ENCODE assay signal across 8 cellular contexts in the genomic region with DNA sequence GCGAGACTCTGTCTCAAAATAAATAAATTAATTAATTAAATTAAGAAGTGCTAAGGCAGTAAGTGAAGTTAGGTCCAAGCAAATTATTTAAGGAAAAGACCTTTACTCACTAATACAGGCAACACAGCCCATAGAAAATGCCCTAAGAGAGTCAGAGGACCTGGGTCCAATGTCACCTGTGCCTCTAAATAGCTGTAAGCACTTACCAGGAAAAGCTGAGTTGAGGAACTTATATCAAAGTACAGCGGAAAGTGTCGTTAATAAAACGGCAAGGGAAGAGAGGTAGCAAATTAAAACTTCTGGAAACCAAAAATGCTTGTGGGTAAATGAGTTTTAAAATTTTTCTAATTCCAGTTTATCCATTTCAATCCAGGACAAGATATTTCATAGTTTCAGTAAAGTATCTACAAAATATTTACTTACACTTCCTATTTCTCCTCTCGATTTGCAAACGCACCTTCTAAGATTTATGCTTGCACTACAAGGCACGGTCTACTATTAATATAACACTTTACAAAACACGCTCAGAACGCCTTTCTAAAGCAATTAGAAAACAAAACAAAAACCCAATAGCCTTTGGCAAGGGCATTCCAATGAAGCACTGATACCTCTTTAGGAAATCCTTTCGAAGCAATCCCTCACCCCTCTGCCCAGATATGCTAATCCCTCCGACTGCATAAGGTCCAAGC. TPM values are rescaled to one million over a fixed set of nuclear protein-coding genes. Genes with fewer than 3 reads are reported as not detected.
DNase-seq lines count a peak whose midpoint lies in the region; ATAC-seq and TF ChIP-seq lines count a peak whose summit lies in the region.

No MANE protein-coding gene starts in this region.

- TF ChIP-seq CTCF in Panc1 (IDR thresholded peaks at IDR 0.05) (no peak), epithelial cell of proximal tubule (conservative IDR thresholded peaks at IDR 0.05; ENCODE audit: low read depth, low read length) (no peak), ovary (IDR thresholded peaks at IDR 0.05) (no peak)

- TF ChIP-seq EP300 in ovary (IDR thresholded peaks at IDR 0.05) = no peak

- no peak for TF ChIP-seq POLR2A in ovary (IDR thresholded peaks at IDR 0.05)

- H3K4me1 ChIP-seq in Panc1 (ENCODE audit: control insufficient read depth, insufficient read depth, low read length) (peaks cover 21% of the 10 kb centered on the region), ovary (ENCODE audit: insufficient read depth) (peaks cover 10% of the 10 kb centered on the region)

- H3K4me3 ChIP-seq in Panc1 (ENCODE audit: low read depth in 2 of 2, low read length in 2 of 2) = peak overlapping the region; percentile 79 to 86
- peak overlapping the region; percentile 91 for H3K4me3 ChIP-seq in epithelial cell of proximal tubule (ENCODE audit: low read depth, low read length)
- H3K4me3 ChIP-seq in ovary = peak overlapping the region; percentile 94

- ATAC-seq in Panc1 = no peak
- ATAC-seq in GM18909 (IDR thresholded peaks at IDR 0.05; ENCODE audit: poor library complexity, unreplicated experiment) = no peak
- ATAC-seq in HG03025 (IDR thresholded peaks at IDR 0.05; ENCODE audit: low FRiP score, unreplicated experiment) = no peak

- CTCF ChIA-PET in Panc1 (lab: Charles Lee) = no interaction called here

- 10 to 11% (median 10%) methylated on average over 11 of the region's 11 CpGs for WGBS in ovary, 3 donors

- H3K27me3 ChIP-seq in Panc1 (ENCODE audit: control insufficient read depth, insufficient read depth, low read length) (no peaks in the 10 kb centered on the region), ovary (no peaks in the 10 kb centered on the region)

- DNase-seq in NCI-H748 (lab: John Stamatoyannopoulos, UW; ENCODE audit: unreplicated experiment) (peak; percentile 8), NCI-H748 treated with DMSO at 0.1 percent for 48 hours (lab: John Stamatoyannopoulos, UW) (no peak), Panc1 (ENCODE audit: low read depth, low spot score) (no peak), epithelial cell of proximal tubule (ENCODE audit: low read depth) (no peak), ovary (no peak), NCI-H345 (lab: John Stamatoyannopoulos, UW) (no peak)

- H3K27ac ChIP-seq in Panc1 (ENCODE audit: low read length) (peak overlapping the region; percentile 91), ovary (peak overlapping the region; percentile 90 to 92)

- in situ Hi-C loops in Panc1 (cut with HindIII; ENCODE audit: low pct_unique_long_range_greater_than_20kb, low sequenced_read_pairs) = no loop called here

- POLR2A ChIA-PET in Panc1 (lab: Charles Lee) = no interaction called here

- TSS peak; percentile 73 for BruUV-seq in Panc1 (replicated peaks; lab: Mats Ljungman, UMichigan)

- intact Hi-C loops in Panc1 (cut with micrococcal nuclease; ENCODE audit: unreplicated experiment) = loop anchor here (2.0 kb wide), 1 partner anchor 105 kb away; no protein-coding TSS in a partner anchor
- intact Hi-C loops in ovary (cut with DNase I) = loop anchor here in 2 of 4 donors (5.0 to 10.0 kb wide), 4 partner anchors 105 to 997 kb away; a partner anchor contains a TSS

- H3K36me3 ChIP-seq in Panc1 (ENCODE audit: control insufficient read depth, insufficient read depth, low read length) (no peaks in the 10 kb centered on the region), ovary (no peaks in the 10 kb centered on the region)

- no peaks in the 10 kb centered on the region for H3K9me3 ChIP-seq in Panc1 (ENCODE audit: control insufficient read depth, insufficient read depth, low read depth, low read length)
- no peaks in the 10 kb centered on the region for H3K9me3 ChIP-seq in ovary

RNA-seq across cellular contexts. Expression of a gene that starts 1.0 kb away (rescaled TPM):
- total RNA-seq in Panc1 (2021; ENCODE audit: unreplicated experiment) (32.1 TPM), epithelial cell of proximal tubule (15.8 and 26.8 TPM in 2 replicates), ovary (10 to 100 TPM; 30.8 to 54.7 (median 34.8) TPM)
- 12.4 TPM for polyA plus RNA-seq in Panc1 (2012; ENCODE audit: insufficient read length)
- 10 to 100 TPM; 15.0 to 29.8 TPM for polyA plus RNA-seq in ovary

RNA-seq across cellular contexts. Expression of a gene that starts 5.8 kb away (rescaled TPM):
- 51.1 TPM for total RNA-seq in Panc1 (2021; ENCODE audit: unreplicated experiment)
- polyA plus RNA-seq in Panc1 (2012; ENCODE audit: insufficient read length) = 15.9 TPM
- 53.6 and 68.9 TPM in 2 replicates for total RNA-seq in epithelial cell of proximal tubule
- 1 to 10 TPM; 3.7 to 7.7 (median 6.1) TPM for total RNA-seq in ovary
- polyA plus RNA-seq in ovary = 10 to 100 TPM in 1 of 2 donors, 1 to 10 TPM in 1; 3.0 to 12.6 TPM

RNA-seq across cellular contexts. Expression of a gene that starts 43.5 kb away (rescaled TPM):
- total RNA-seq in Panc1 (2021; ENCODE audit: unreplicated experiment) (3.3 TPM), epithelial cell of proximal tubule (10.2 and 19.2 TPM in 2 replicates), ovary (1 to 10 TPM; 2.1 to 5.4 (median 3.4) TPM)
- 1.0 TPM for polyA plus RNA-seq in Panc1 (2012; ENCODE audit: insufficient read length)
- 1 to 10 TPM; 4.8 to 6.4 TPM for polyA plus RNA-seq in ovary
